8 cellular contexts compared by ENCODE assay signal in the genomic region with DNA sequence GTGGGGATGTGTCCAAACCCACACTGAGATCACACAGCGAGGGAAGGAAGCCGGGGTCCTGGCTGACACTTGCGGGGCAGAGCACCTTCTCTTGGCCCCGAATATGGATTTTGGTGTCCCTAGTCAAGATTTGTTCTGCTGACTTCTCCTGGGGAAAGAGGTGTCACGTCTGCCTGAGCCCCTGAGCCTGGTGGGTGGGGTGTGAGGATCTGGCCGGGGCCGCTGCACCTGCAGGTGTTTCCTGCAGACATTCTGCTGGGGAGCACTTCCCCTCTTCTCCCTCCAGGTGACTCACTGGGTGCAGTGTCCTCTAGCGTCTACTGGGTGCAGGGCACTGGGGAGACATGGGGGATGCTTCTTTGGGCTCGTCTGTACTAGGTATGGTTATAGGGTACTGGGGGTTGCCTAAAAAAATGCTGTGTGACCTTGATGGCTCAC.
DNase-seq lines count a peak whose midpoint lies in the region; ATAC-seq, FAIRE-seq and TF ChIP-seq lines count a peak whose summit lies in the region.

No MANE protein-coding gene starts in this region.

- peaks cover 30% of the 10 kb centered on the region for H3K4me1 Mint-ChIP-seq in HFFc6 (ENCODE audit: low read depth)

- H2AK5ac ChIP-seq in trophoblast cell (ENCODE audit: low read length) = no peak overlapping the region

- H3K27ac ChIP-seq in right cardiac atrium (ENCODE audit: low read length) = peak overlapping the region; percentile 50
- no peak overlapping the region for H3K27ac ChIP-seq in trophoblast cell (ENCODE audit: low read depth, low read length)

- H3K27me3 ChIP-seq in right cardiac atrium (ENCODE audit: control insufficient read depth, insufficient read depth) (no peaks in the 10 kb centered on the region), trophoblast cell (ENCODE audit: insufficient read depth, low read length) (no peaks in the 10 kb centered on the region)

- no peaks in the 10 kb centered on the region for H3K9me3 ChIP-seq in right cardiac atrium (ENCODE audit: control insufficient read depth, low read length)
- peaks cover 2% of the 10 kb centered on the region for H3K9me3 ChIP-seq in trophoblast cell (ENCODE audit: insufficient read depth, low read depth, low read length)

- peak overlapping the region; percentile 83 for H3K27ac Mint-ChIP-seq in HFFc6

- 56% methylated on average over 9 of the region's 9 CpGs for WGBS in right cardiac atrium
- no CpG with 5 or more reads among the region's 9 CpGs for WGBS in trophoblast cell (ENCODE audit: extremely low coverage, insufficient coverage, insufficient read length)

- TF ChIP-seq POLR2A in GM12892 (IDR thresholded peaks at IDR 0.05; ENCODE audit: low read depth, low read length) = peak; percentile 61

- intact Hi-C loops in right cardiac atrium (cut with DNase I) = no loop called here

- H3K4me3 ChIP-seq in right cardiac atrium (ENCODE audit: low read length) (no peak overlapping the region), trophoblast cell (ENCODE audit: low read depth, low read length) (no peak overlapping the region)

- H3K4me1 ChIP-seq in right cardiac atrium (ENCODE audit: control insufficient read depth, insufficient read depth, low read length) = peaks cover 14% of the 10 kb centered on the region
- H3K4me1 ChIP-seq in trophoblast cell (ENCODE audit: control insufficient read depth in 1 of 2, insufficient read depth in 2 of 2, low read length in 2 of 2) = no peaks in the 10 kb centered on the region

- no peak overlapping the region for H3K9ac ChIP-seq in trophoblast cell (ENCODE audit: low read length)

- H3K36me3 Mint-ChIP-seq in HFFc6 (ENCODE audit: low read depth) = no peaks in the 10 kb centered on the region

- FAIRE-seq in GM12892 (lab: Jason Lieb, UNC) = no peak

- no peak overlapping the region for H4K12ac ChIP-seq in trophoblast cell (ENCODE audit: low read depth, low read length)

- ATAC-seq in right cardiac atrium = no peak

- no peak overlapping the region for H3K14ac ChIP-seq in trophoblast cell (ENCODE audit: low read length)

- H3K18ac ChIP-seq in trophoblast cell (ENCODE audit: low read length) = no peak overlapping the region

- no peak overlapping the region for H2AFZ ChIP-seq in trophoblast cell (ENCODE audit: insufficient read depth, low read length, poor library complexity)

- DNase-seq in GM12892 (ENCODE audit: insufficient read length) (peak; percentile 87), HFFc6 (no peak), NCI-H510A (lab: John Stamatoyannopoulos, UW) (peak; percentile 30), activated T-cell treated with anti-CD3 and anti-CD28 coated beads for 48 hours (ENCODE audit: low read depth) (peak; percentile 58), right cardiac atrium (peak in 1 of 3 donors; percentile 50), cerebellar nuclear complex (lab: John Stamatoyannopoulos, UW) (no peak), trophoblast cell (no peak)
- DNase-seq in stimulated activated CD8-positive, alpha-beta memory T cell treated with anti-CD3 and anti-CD28 coated beads, Interleukin-15, amount 100 ng/mL, for 4 hours (ENCODE audit: low read depth in 2 of 2) = peak; percentile 41 to 61

- H2BK12ac ChIP-seq in trophoblast cell (ENCODE audit: low read length) = no peak overlapping the region

- H3K27me3 Mint-ChIP-seq in HFFc6 (ENCODE audit: insufficient read depth) = peaks cover 1% of the 10 kb centered on the region; the same call in 1 of the 2 replicates

- no peak overlapping the region for H2BK5ac ChIP-seq in trophoblast cell (ENCODE audit: low read depth, low read length, poor library complexity)

- no peaks in the 10 kb centered on the region for H3K9me3 Mint-ChIP-seq in HFFc6

- peak overlapping the region; percentile 29; the same call in 1 of the 2 replicates for H3K4me3 Mint-ChIP-seq in HFFc6

- no peak overlapping the region for H4K91ac ChIP-seq in trophoblast cell (ENCODE audit: low read depth, low read length)

- no peak overlapping the region for H3K23ac ChIP-seq in trophoblast cell (ENCODE audit: low read length)

- no peak overlapping the region for H2BK120ac ChIP-seq in trophoblast cell (ENCODE audit: insufficient read depth, low read length, poor library complexity)

- peak; percentile 11; the same call in 1 of the 2 replicates for TF ChIP-seq CTCF in HFFc6 (IDR thresholded peaks at IDR 0.05)

- no peak overlapping the region for H4K8ac ChIP-seq in trophoblast cell (ENCODE audit: low read depth, low read length)

- H3K4me2 ChIP-seq in trophoblast cell (ENCODE audit: low read length) = no peak overlapping the region

- no peaks in the 10 kb centered on the region for H3K36me3 ChIP-seq in trophoblast cell (ENCODE audit: control insufficient read depth in 1 of 2, insufficient read depth in 2 of 2, low read length in 2 of 2)

- H3K79me1 ChIP-seq in trophoblast cell (ENCODE audit: low read length) = no peaks in the 10 kb centered on the region

- no peaks in the 10 kb centered on the region for H3K79me2 ChIP-seq in trophoblast cell (ENCODE audit: control insufficient read depth, insufficient read depth, low read length, poor library complexity)

- no peak overlapping the region for H3K4ac ChIP-seq in trophoblast cell (ENCODE audit: low read depth, low read length)

Comparison
In these comparisons a context has a peak if more than half of its experiments do, and no peak if none do; other contexts are left out.
1. DNase-seq: peak in GM12892 (single experiment), NCI-H510A (single experiment), activated T-cell treated with anti-CD3 and anti-CD28 coated beads for 48 hours (single experiment) and stimulated activated CD8-positive, alpha-beta memory T cell treated with anti-CD3 and anti-CD28 coated beads, Interleukin-15, amount 100 ng/mL, for 4 hours (2 of 2); none in HFFc6 (single experiment), cerebellar nuclear complex (0 of 2) and trophoblast cell (0 of 2).